ENCODE assay signal across 19 cellular contexts in genomic region chr3:184255291-184256039, GRCh38. TPM values are rescaled to one million over a fixed set of nuclear protein-coding genes. Genes with fewer than 3 reads are reported as not detected.
A peak's percentile ranks its signal among the peaks of the same experiment; 100 is the strongest.
DNase-seq lines count a peak whose midpoint lies in the region; ATAC-seq lines count a peak whose summit lies in the region.
"Had no signal": no experiment of that assay in that cellular context is flagged by ENCODE, and none has a peak within 500 bp of the region (broad histone marks: within the 10 kb centered on the region; RNA-seq: fewer than 3 reads in every experiment).

No MANE protein-coding gene starts in this region.

- H3K4me1 Mint-ChIP-seq in stimulated activated naive CD8-positive, alpha-beta T cell treated with anti-CD3 and anti-CD28 coated beads, Interleukin-15, Interleukin-2, amounts not matched to agents 100 ng/mL and 50 ng/mL, for 24 hours (ENCODE audit: low read depth): peaks cover 14% of the 10 kb centered on the region
- H3K4me1 Mint-ChIP-seq in T-cell: peaks cover 6 to 11% (median 9%) of the 10 kb centered on the region in 3 donors

- H3K36me3 Mint-ChIP-seq in activated naive CD4-positive, alpha-beta T cell treated with anti-CD3 and anti-CD28 coated beads, Interleukin-2, amount 50 U/mL, for 72 hours: peaks cover 0 to 5% of the 10 kb centered on the region in 2 donors
- peaks cover 3% of the 10 kb centered on the region for H3K36me3 Mint-ChIP-seq in stimulated activated naive CD8-positive, alpha-beta T cell treated with anti-CD3 and anti-CD28 coated beads, Interleukin-15, Interleukin-2, amounts not matched to agents 100 ng/mL and 50 ng/mL, for 24 hours (ENCODE audit: low read depth)
- no peaks in the 10 kb centered on the region for H3K36me3 Mint-ChIP-seq in T-cell

- H3K9me3 Mint-ChIP-seq in activated naive CD4-positive, alpha-beta T cell treated with anti-CD3 and anti-CD28 coated beads, Interleukin-2, amount 50 U/mL, for 72 hours: no peaks in the 10 kb centered on the region
- H3K9me3 Mint-ChIP-seq in stimulated activated naive CD8-positive, alpha-beta T cell treated with anti-CD3 and anti-CD28 coated beads, Interleukin-15, Interleukin-2, amounts not matched to agents 100 ng/mL and 50 ng/mL, for 24 hours: no peaks in the 10 kb centered on the region
- H3K9me3 Mint-ChIP-seq in T-cell: no peaks in the 10 kb centered on the region
- H3K9me3 Mint-ChIP-seq: activated B cell treated with CpG ODN at 0.5 μM for 24 hours; memory B cell; naive thymus-derived CD4-positive, alpha-beta T cell had no signal

- CTCF ChIA-PET in T-cell (lab: Charles Lee): interaction anchor here (0.5 to 0.7 kb wide), 2 partner anchors 78 to 79 kb away, joined by 3 to 4 read pairs; no protein-coding TSS in a partner anchor

- no peak overlapping the region for H3K4me3 Mint-ChIP-seq in stimulated activated naive CD8-positive, alpha-beta T cell treated with anti-CD3 and anti-CD28 coated beads, Interleukin-15, Interleukin-2, amounts not matched to agents 100 ng/mL and 50 ng/mL, for 24 hours
- no peak overlapping the region for H3K4me3 Mint-ChIP-seq in T-cell
- H3K4me3 Mint-ChIP-seq: activated B cell treated with CpG ODN at 0.5 μM for 24 hours; memory B cell; naive thymus-derived CD4-positive, alpha-beta T cell; T-helper 17 cell had no signal

- H3K27me3 Mint-ChIP-seq in stimulated activated naive CD8-positive, alpha-beta T cell treated with anti-CD3 and anti-CD28 coated beads, Interleukin-15, Interleukin-2, amounts not matched to agents 100 ng/mL and 50 ng/mL, for 24 hours: peaks cover 12% of the 10 kb centered on the region
- H3K27me3 Mint-ChIP-seq in T-cell: peaks cover 0 to 3% of the 10 kb centered on the region in 2 donors
- H3K27me3 Mint-ChIP-seq: T-helper 17 cell had no signal

- H3K27ac Mint-ChIP-seq in activated naive CD4-positive, alpha-beta T cell treated with anti-CD3 and anti-CD28 coated beads, Interleukin-2, amount 50 U/mL, for 72 hours: peak overlapping the region; percentile 39 to 92
- H3K27ac Mint-ChIP-seq in stimulated activated naive CD8-positive, alpha-beta T cell treated with anti-CD3 and anti-CD28 coated beads, Interleukin-15, Interleukin-2, amounts not matched to agents 100 ng/mL and 50 ng/mL, for 24 hours: peak overlapping the region; percentile 9
- H3K27ac Mint-ChIP-seq in T-cell: no peak overlapping the region
- H3K27ac Mint-ChIP-seq: activated B cell treated with CpG ODN at 0.5 μM for 24 hours; memory B cell; naive thymus-derived CD4-positive, alpha-beta T cell; progenitor cell of endocrine pancreas; T-helper 17 cell had no signal

- DNase-seq in activated effector memory CD4-positive, alpha-beta T cell treated with anti-CD3 and anti-CD28 coated beads, Interleukin-2, amount 50 U/mL, for 16 hours: peak; percentile 71
- DNase-seq in activated effector memory CD4-positive, alpha-beta T cell treated with Interleukin-2 at 50 U/mL for 16 hours: no peak
- peak; percentile 51 for DNase-seq in NCI-H226
- DNase-seq in activated naive CD4-positive, alpha-beta T cell treated with anti-CD3 and anti-CD28 coated beads, Interleukin-2, amount 50 U/mL, for 72 hours (ENCODE audit: low spot score in 2 of 2): peak in 1 of 2 donors; percentile 63
- DNase-seq in NCI-H1092 (lab: John Stamatoyannopoulos, UW): no peak
- no peak for DNase-seq in T-cell
- DNase-seq: activated B cell treated with CpG ODN at 0.5 μM for 24 hours; islet precursor cell; naive thymus-derived CD4-positive, alpha-beta T cell; NCI-H1436; T-helper 17 cell had no signal

- peak; percentile 75 to 95 for ATAC-seq in activated naive CD4-positive, alpha-beta T cell treated with anti-CD3 and anti-CD28 coated beads, Interleukin-2, amount 50 U/mL, for 72 hours
- ATAC-seq in GM19463 (IDR thresholded peaks at IDR 0.05; ENCODE audit: unreplicated experiment): no peak
- ATAC-seq in T-cell (replicated peaks in 1 of 4): no peak
- ATAC-seq: naive thymus-derived CD4-positive, alpha-beta T cell; T-helper 17 cell had no signal

- POLR2A ChIA-PET in T-cell (lab: Charles Lee): no interaction called here

RNA-seq across cellular contexts. Expression of gene CAMK2N2, which starts 5.9 kb away (rescaled TPM):
- total RNA-seq in activated naive CD4-positive, alpha-beta T cell treated with anti-CD3 and anti-CD28 coated beads, Interleukin-2, amount 50 U/mL, for 72 hours: under 1 TPM; 0.18 to 0.34 TPM
- total RNA-seq in T-cell: under 1 TPM in 1 of 5 donors, not detected in 4; 0.19 TPM
- total RNA-seq: activated B cell treated with CpG ODN at 0.5 μM for 24 hours; hepatocyte; naive thymus-derived CD4-positive, alpha-beta T cell; smooth muscle cell; vagina had no signal

RNA-seq across cellular contexts. Expression of gene EEF1AKMT4, which starts 6.0 kb away (rescaled TPM):
- 1 to 10 TPM; 8.3 to 9.9 TPM for total RNA-seq in activated naive CD4-positive, alpha-beta T cell treated with anti-CD3 and anti-CD28 coated beads, Interleukin-2, amount 50 U/mL, for 72 hours
- 1 to 10 TPM in 4 of 5 donors, under 1 TPM in 1; 0.37 to 4.0 (median 2.3) TPM for total RNA-seq in T-cell

RNA-seq across cellular contexts. Expression of gene ALG3, which starts 6.7 kb away (rescaled TPM):
- 10 to 100 TPM; 35.5 to 35.8 TPM for total RNA-seq in activated naive CD4-positive, alpha-beta T cell treated with anti-CD3 and anti-CD28 coated beads, Interleukin-2, amount 50 U/mL, for 72 hours
- total RNA-seq in T-cell: 10 to 100 TPM; 18.7 to 43.1 (median 39.9) TPM

RNA-seq across cellular contexts. Expression of gene ECE2, which starts 20.4 kb away (rescaled TPM):
- total RNA-seq in activated naive CD4-positive, alpha-beta T cell treated with anti-CD3 and anti-CD28 coated beads, Interleukin-2, amount 50 U/mL, for 72 hours: under 1 TPM in 1 of 2 donors, not detected in 1; 0.18 TPM
- not detected for total RNA-seq in T-cell
- total RNA-seq: activated B cell treated with CpG ODN at 0.5 μM for 24 hours; aorta; hepatocyte; naive thymus-derived CD4-positive, alpha-beta T cell; progenitor cell of endocrine pancreas; smooth muscle cell; T-helper 17 cell had no signal

RNA-seq across cellular contexts. Expression of gene VWA5B2, which starts 26.1 kb away (rescaled TPM):
- not detected for total RNA-seq in activated naive CD4-positive, alpha-beta T cell treated with anti-CD3 and anti-CD28 coated beads, Interleukin-2, amount 50 U/mL, for 72 hours
- total RNA-seq in T-cell: under 1 TPM in 3 of 5 donors, not detected in 2; 0.10 to 0.23 (median 0.16) TPM
- total RNA-seq: aorta; naive thymus-derived CD4-positive, alpha-beta T cell; smooth muscle cell; T-helper 17 cell had no signal

Comparison
In these comparisons a context has a peak if more than half of its experiments do, and no peak if none do; other contexts are left out.
1. DNase-seq: peak in activated effector memory CD4-positive, alpha-beta T cell treated with anti-CD3 and anti-CD28 coated beads, Interleukin-2, amount 50 U/mL, for 16 hours (single experiment) and NCI-H226 (single experiment); none in activated effector memory CD4-positive, alpha-beta T cell treated with Interleukin-2 at 50 U/mL for 16 hours (single experiment), NCI-H1092 (single experiment) and T-cell (0 of 34).
2. ATAC-seq: peak in activated naive CD4-positive, alpha-beta T cell treated with anti-CD3 and anti-CD28 coated beads, Interleukin-2, amount 50 U/mL, for 72 hours (2 of 2); none in GM19463 (single experiment) and T-cell (0 of 4).
3. H3K27ac Mint-ChIP-seq: peak in activated naive CD4-positive, alpha-beta T cell treated with anti-CD3 and anti-CD28 coated beads, Interleukin-2, amount 50 U/mL, for 72 hours (2 of 2) and stimulated activated naive CD8-positive, alpha-beta T cell treated with anti-CD3 and anti-CD28 coated beads, Interleukin-15, Interleukin-2, amounts not matched to agents 100 ng/mL and 50 ng/mL, for 24 hours (single experiment); none in T-cell (0 of 2).